In the genomic region with DNA sequence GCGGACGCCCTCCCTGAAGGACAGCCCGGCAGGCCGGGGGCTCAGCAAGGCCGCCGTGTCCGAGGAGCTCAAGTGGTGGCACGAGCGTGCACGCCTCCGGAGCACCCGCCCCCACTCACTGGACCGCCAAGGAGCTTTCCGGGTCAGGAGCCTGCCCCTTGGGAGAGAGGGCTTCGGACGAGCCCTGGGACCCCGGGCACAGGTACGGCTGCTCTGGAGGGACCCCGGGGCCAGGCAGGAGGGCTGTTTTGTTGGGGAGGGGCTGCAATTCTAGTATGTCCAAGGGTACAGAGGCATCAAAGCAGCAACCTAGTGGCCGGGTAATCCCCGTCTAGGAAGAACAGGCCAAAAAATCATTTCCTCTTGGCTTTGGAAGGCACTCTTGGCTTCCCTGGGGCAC, we compare ENCODE assay signal across 12 cellular contexts. TPM values are rescaled to one million over a fixed set of nuclear protein-coding genes. Genes with fewer than 3 reads are reported as not detected.
"Had no signal": no experiment of that assay in that cellular context is flagged by ENCODE, and none has a peak within 500 bp of the region (broad histone marks: within the 10 kb centered on the region; RNA-seq: fewer than 3 reads in every experiment).

No MANE protein-coding gene starts in this region.

RNA-seq across cellular contexts. Expression of a gene that starts 17.2 kb away (rescaled TPM):
- total RNA-seq: pulmonary artery endothelial cell, right atrium auricular region, subcutaneous adipose tissue had no signal
- polyA plus RNA-seq: naive thymus-derived CD4-positive, alpha-beta T cell had no signal

RNA-seq across cellular contexts. Expression of a gene that starts 39.2 kb away (rescaled TPM):
- total RNA-seq: occipital lobe, osteoblast, ovary, pulmonary artery endothelial cell, right atrium auricular region, sciatic nerve, smooth muscle cell, stomach, subcutaneous adipose tissue, ureter had no signal
- polyA plus RNA-seq: neural cell, smooth muscle cell had no signal
